15 cellular contexts compared by ENCODE assay signal in the genomic region with DNA sequence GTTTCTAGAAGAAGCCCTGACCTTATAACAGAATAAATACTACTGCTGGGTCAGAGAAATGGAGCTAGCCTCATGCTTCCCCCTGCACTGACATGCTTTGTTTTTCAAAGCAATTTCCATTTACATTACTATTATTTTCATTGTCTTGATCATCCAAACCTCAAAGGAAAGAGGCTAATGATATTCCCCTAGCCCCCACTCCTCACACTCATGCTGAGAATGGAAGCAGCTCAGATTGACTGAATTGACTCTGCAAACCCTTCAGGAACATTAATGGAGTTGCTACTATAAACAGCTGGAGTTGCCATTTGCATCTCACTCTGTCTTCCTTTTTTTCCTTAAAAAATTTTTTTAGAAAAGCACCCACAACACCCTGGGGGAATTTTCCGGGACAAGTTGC.
"Had no signal": no experiment of that assay in that cellular context is flagged by ENCODE, and none has a peak within 500 bp of the region (broad histone marks: within the 10 kb centered on the region; RNA-seq: fewer than 3 reads in every experiment).

No MANE protein-coding gene starts in this region.

- H3K27ac Mint-ChIP-seq: naive thymus-derived CD4-positive, alpha-beta T cell; nephron progenitor cell; progenitor cell of endocrine pancreas had no signal

- H3K9me3 ChIP-seq: esophagus squamous epithelium, neutrophil had no signal

- FAIRE-seq: islet of Langerhans, small intestine had no signal

- H3K27me3 ChIP-seq: esophagus squamous epithelium, neutrophil, ovary had no signal

- H3K36me3 ChIP-seq: esophagus squamous epithelium, neutrophil, ovary had no signal

- H3K4me1 Mint-ChIP-seq: naive thymus-derived CD4-positive, alpha-beta T cell had no signal

- H3K27me3 Mint-ChIP-seq: progenitor cell of endocrine pancreas had no signal

- H3K27ac ChIP-seq: esophagus squamous epithelium, neutrophil, ovary had no signal

- H3K4me3 ChIP-seq: esophagus squamous epithelium, ovary had no signal

- DNase-seq: dermis blood vessel endothelial cell; esophagus squamous epithelium; kidney glomerular epithelial cell; mammary epithelial cell; naive thymus-derived CD4-positive, alpha-beta T cell; nephron progenitor cell; ovary; right cardiac atrium; small intestine; stimulated activated CD4-positive, alpha-beta T cell treated with anti-CD3 and anti-CD28 coated beads, Interleukin-2, amount 100 ng/mL, for 48 hours; stimulated activated naive CD4-positive, alpha-beta T cell treated with Interleukin-2 at 50 U/mL for 16 hours; trophoblast cell had no signal

- ATAC-seq: naive thymus-derived CD4-positive, alpha-beta T cell; right cardiac atrium had no signal

- H3K4me1 ChIP-seq: esophagus squamous epithelium had no signal

- H3K4me3 Mint-ChIP-seq: naive thymus-derived CD4-positive, alpha-beta T cell; nephron progenitor cell had no signal
